In genomic region chr16:9177861-9178260, GRCh38 we compare ENCODE assay signal across 21 cellular contexts.
DNase-seq lines count a peak whose midpoint lies in the region; ATAC-seq and TF ChIP-seq lines count a peak whose summit lies in the region.
"Had no signal": no experiment of that assay in that cellular context is flagged by ENCODE, and none has a peak within 500 bp of the region (broad histone marks: within the 10 kb centered on the region; RNA-seq: fewer than 3 reads in every experiment).

No MANE protein-coding gene starts in this region.

- H3K4me3 ChIP-seq in endodermal cell (ENCODE audit: low read length), result no peak overlapping the region
- H3K4me3 ChIP-seq: BLaER1, HAP-1 had no signal

- H3K36me3 Mint-ChIP-seq in endodermal cell (ENCODE audit: low read depth), result no peaks in the 10 kb centered on the region
- H3K36me3 Mint-ChIP-seq: CD4-positive, CD25-positive, alpha-beta regulatory T cell; CD8-positive, alpha-beta T cell had no signal

- no peak overlapping the region for H3K9ac ChIP-seq in endodermal cell (ENCODE audit: extremely low read depth, low read length, poor library complexity, severe bottlenecking)
- H3K9ac ChIP-seq: BLaER1 had no signal

- H3K9me3 Mint-ChIP-seq in endodermal cell, result peaks cover 9% of the 10 kb centered on the region
- H3K9me3 Mint-ChIP-seq: HFFc6 had no signal

- H3K4me1 ChIP-seq in endodermal cell (ENCODE audit: control insufficient read depth, insufficient read depth, low read length), result no peaks in the 10 kb centered on the region
- H3K4me1 ChIP-seq: BLaER1, Caco-2, HAP-1 had no signal

- DNase-seq in DMS153 (lab: John Stamatoyannopoulos, UW) (peak; percentile 31), DMS153 treated with DMSO at 0.1 percent for 48 hours (lab: John Stamatoyannopoulos, UW; ENCODE audit: unreplicated experiment) (no peak), NCI-H82 (lab: John Stamatoyannopoulos, UW) (peak; percentile 30), NCI-H82 treated with DMSO at 0.1 percent for 48 hours (lab: John Stamatoyannopoulos, UW; ENCODE audit: unreplicated experiment) (no peak), endodermal cell (peak; percentile 82), substantia nigra (lab: John Stamatoyannopoulos, UW) (no peak)
- no peak for DNase-seq in stimulated activated CD4-positive, alpha-beta T cell treated with anti-CD3 and anti-CD28 coated beads, Interleukin-4, amount 100 ng/mL, for 24 hours
- DNase-seq: Caco-2; CD4-positive, CD25-positive, alpha-beta regulatory T cell; CD8-positive, alpha-beta T cell; DMS53; DMS79 treated with DMSO at 0.1 percent for 48 hours; GF-D8; GOT3; HFFc6 had no signal

- H3K4me1 Mint-ChIP-seq in endodermal cell, result peaks cover 4% of the 10 kb centered on the region
- H3K4me1 Mint-ChIP-seq: B cell; CD4-positive, CD25-positive, alpha-beta regulatory T cell had no signal

- H3K27ac ChIP-seq in endodermal cell (ENCODE audit: low read depth, low read length) (no peak overlapping the region), substantia nigra (ENCODE audit: low read depth, low read length, poor library complexity, severe bottlenecking) (peak overlapping the region; percentile 67)
- H3K27ac ChIP-seq: 22Rv1, BLaER1, C4-2B had no signal

- no peaks in the 10 kb centered on the region for H3K27me3 ChIP-seq in endodermal cell (ENCODE audit: control insufficient read depth, insufficient read depth, low read length, poor library complexity, severe bottlenecking)
- H3K27me3 ChIP-seq: BLaER1 had no signal

- no peak for TF ChIP-seq CTCF in endodermal cell (conservative IDR thresholded peaks at IDR 0.05)

- 83 to 88% methylated on average over 4 to 6 of the region's 6 CpGs for WGBS in endodermal cell (ENCODE audit: insufficient coverage in 1 of 2, insufficient read length in 1 of 2), 2 experiments

- no peak overlapping the region for H3K27ac Mint-ChIP-seq in endodermal cell
- H3K27ac Mint-ChIP-seq: B cell; CD4-positive, CD25-positive, alpha-beta regulatory T cell; CD8-positive, alpha-beta T cell; HFFc6 had no signal

- H3K9me3 ChIP-seq in endodermal cell (ENCODE audit: control insufficient read depth, low read length), result no peaks in the 10 kb centered on the region
- H3K9me3 ChIP-seq: Caco-2, HAP-1 had no signal

- ATAC-seq in HG02588 (IDR thresholded peaks at IDR 0.05; ENCODE audit: unreplicated experiment), result no peak
- ATAC-seq: CD8-positive, alpha-beta T cell had no signal

- H3K36me3 ChIP-seq in endodermal cell (ENCODE audit: control insufficient read depth, insufficient read depth, low read length), result no peaks in the 10 kb centered on the region
- H3K36me3 ChIP-seq: BLaER1, HAP-1 had no signal

- peaks cover 27% of the 10 kb centered on the region for H3K27me3 Mint-ChIP-seq in endodermal cell (ENCODE audit: insufficient read depth)

- H3K4me3 Mint-ChIP-seq in endodermal cell, result no peak overlapping the region
- H3K4me3 Mint-ChIP-seq: B cell; CD4-positive, CD25-positive, alpha-beta regulatory T cell; CD8-positive, alpha-beta T cell; HFFc6 had no signal

Comparison
In these comparisons a context has a peak if more than half of its experiments do, and no peak if none do; other contexts are left out.
1. DNase-seq: peak in DMS153 (single experiment), NCI-H82 (single experiment) and endodermal cell (single experiment); none in DMS153 treated with DMSO at 0.1 percent for 48 hours (single experiment), NCI-H82 treated with DMSO at 0.1 percent for 48 hours (single experiment), substantia nigra (0 of 49) and stimulated activated CD4-positive, alpha-beta T cell treated with anti-CD3 and anti-CD28 coated beads, Interleukin-4, amount 100 ng/mL, for 24 hours (single experiment).